ENCODE assay signal across 16 cellular contexts in the genomic region with DNA sequence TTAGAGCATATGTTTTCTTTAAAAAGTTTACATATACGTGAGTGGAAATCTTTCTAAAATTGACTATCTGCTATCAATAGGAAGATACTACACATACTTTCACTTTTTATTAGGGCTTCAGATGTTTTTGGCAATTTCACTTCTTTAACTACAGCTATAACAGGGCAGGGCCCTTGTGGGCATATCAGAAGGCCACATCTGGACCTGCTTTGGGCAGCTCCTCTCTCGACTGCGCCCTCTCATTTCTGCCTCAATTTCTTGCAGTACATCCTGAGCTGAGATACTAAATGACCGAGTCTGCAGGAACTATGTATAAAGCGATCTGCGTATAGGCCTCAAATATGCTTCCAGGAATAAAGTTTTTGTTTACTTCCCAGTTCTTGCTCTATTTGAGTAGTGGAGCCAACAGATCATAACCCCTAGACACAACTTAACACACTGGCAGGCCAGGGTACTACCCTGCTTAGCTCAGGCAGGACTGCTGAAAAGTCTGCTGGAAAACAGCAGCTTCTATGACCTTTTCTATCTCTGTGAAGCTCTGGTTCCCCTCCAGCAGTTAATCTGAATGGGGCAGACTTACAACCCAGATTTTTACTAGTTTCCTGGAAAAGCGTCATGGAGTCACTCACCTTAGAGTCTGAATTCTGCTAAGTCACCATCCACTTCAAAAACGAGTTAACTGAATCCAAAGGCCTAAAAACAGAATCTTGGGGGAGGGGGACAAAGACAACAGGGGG. TPM values are rescaled to one million over a fixed set of nuclear protein-coding genes. Genes with fewer than 3 reads are reported as not detected.
DNase-seq lines count a peak whose midpoint lies in the region; ATAC-seq, FAIRE-seq and TF ChIP-seq lines count a peak whose summit lies in the region.
"Had no signal": no experiment of that assay in that cellular context is flagged by ENCODE, and none has a peak within 500 bp of the region (broad histone marks: within the 10 kb centered on the region; RNA-seq: fewer than 3 reads in every experiment).

No MANE protein-coding gene starts in this region.

- H3K9me3 Mint-ChIP-seq in CD14-positive monocyte = peaks cover 2 to 8% (median 5%) of the 10 kb centered on the region in 7 donors
- no peaks in the 10 kb centered on the region for H3K9me3 Mint-ChIP-seq in endodermal cell
- no peaks in the 10 kb centered on the region for H3K9me3 Mint-ChIP-seq in nephron
- H3K9me3 Mint-ChIP-seq: brain had no signal

- peaks cover 21% of the 10 kb centered on the region for H3K4me1 ChIP-seq in endodermal cell (ENCODE audit: control insufficient read depth, insufficient read depth, low read length)
- H3K4me1 ChIP-seq: BE2C had no signal

- H3K4me3 ChIP-seq in endodermal cell (ENCODE audit: low read length) = no peak overlapping the region

- intact Hi-C loops in CD14-positive monocyte (cut with micrococcal nuclease) = no loop called here

- H3K27ac Mint-ChIP-seq in CD14-positive monocyte = peak overlapping the region in 3 of 7 donors; percentile 43 to 50 (median 48)
- H3K27ac Mint-ChIP-seq in endodermal cell = peak overlapping the region; percentile 88
- H3K27ac Mint-ChIP-seq in nephron = peak overlapping the region in 2 of 3 experiments; percentile 21 to 22

- POLR2A ChIA-PET in GM10248 (lab: Yijun Ruan, JAX) = no interaction called here

- FAIRE-seq in HTR-8/SVneo (lab: Jason Lieb, UNC) = no peak
- FAIRE-seq: endothelial cell of umbilical vein, small intestine had no signal

- WGBS in endodermal cell (ENCODE audit: insufficient coverage in 1 of 2, insufficient read length in 1 of 2), 2 experiments = 92 to 96% methylated on average over 6 to 8 of the region's 8 CpGs

- peak; percentile 47 for ATAC-seq in HG02885 (IDR thresholded peaks at IDR 0.05; ENCODE audit: poor library complexity, unreplicated experiment)
- no peak for ATAC-seq in HG02938 (IDR thresholded peaks at IDR 0.05; ENCODE audit: unreplicated experiment)

- peaks cover 7% of the 10 kb centered on the region for H3K36me3 ChIP-seq in endodermal cell (ENCODE audit: control insufficient read depth, insufficient read depth, low read length)
- H3K36me3 ChIP-seq: BE2C had no signal

- H3K27me3 Mint-ChIP-seq in CD14-positive monocyte (ENCODE audit: low read depth in 3 of 3) = no peaks in the 10 kb centered on the region
- H3K27me3 Mint-ChIP-seq in endodermal cell (ENCODE audit: insufficient read depth) = no peaks in the 10 kb centered on the region
- H3K27me3 Mint-ChIP-seq in nephron (ENCODE audit: low read depth) = no peaks in the 10 kb centered on the region

- TF ChIP-seq CTCF in CD14-positive monocyte (IDR thresholded peaks at IDR 0.05) (no peak), endodermal cell (conservative IDR thresholded peaks at IDR 0.05) (no peak), nephron (IDR thresholded peaks at IDR 0.05; ENCODE audit: unreplicated experiment in 3 of 3) (no peak), GM10248 (IDR thresholded peaks at IDR 0.05; ENCODE audit: control extremely low read depth, extremely low read depth, low read depth, missing control alignments) (no peak)

- peaks cover 37% of the 10 kb centered on the region for H3K4me1 Mint-ChIP-seq in CD14-positive monocyte
- peaks cover 58% of the 10 kb centered on the region for H3K4me1 Mint-ChIP-seq in endodermal cell
- H3K4me1 Mint-ChIP-seq in nephron = peaks cover 38% of the 10 kb centered on the region

- DNase-seq in CD14-positive monocyte (ENCODE audit: low spot score) = no peak
- DNase-seq in endodermal cell = no peak
- no peak for DNase-seq in stimulated activated CD8-positive, alpha-beta memory T cell treated with anti-CD3 and anti-CD28 coated beads, Interleukin-4, amount 100 ng/mL, for 48 hours
- DNase-seq in GM10248 (ENCODE audit: extremely low spot score) = no peak
- DNase-seq in HTR-8/SVneo (ENCODE audit: insufficient read length, low spot score) = no peak
- DNase-seq: BE2C, NCI-H1105, NCI-H526, SIG-M5, small intestine had no signal

- no peaks in the 10 kb centered on the region for H3K27me3 ChIP-seq in endodermal cell (ENCODE audit: control insufficient read depth, insufficient read depth, low read length, poor library complexity, severe bottlenecking)
- H3K27me3 ChIP-seq: BE2C had no signal

- no peaks in the 10 kb centered on the region for H3K9me3 ChIP-seq in endodermal cell (ENCODE audit: control insufficient read depth, low read length)
- H3K9me3 ChIP-seq: BE2C had no signal

- H3K27ac ChIP-seq in endodermal cell (ENCODE audit: low read depth, low read length) = no peak overlapping the region
- H3K27ac ChIP-seq: VCaP had no signal

- CTCF ChIA-PET in GM10248 (lab: Yijun Ruan, JAX) = interaction anchor here (0.9 to 1.5 kb wide), 5 partner anchors 8 to 39 kb away, joined by 3 to 4 read pairs (median 4); a partner anchor contains a TSS

- H3K4me3 Mint-ChIP-seq in CD14-positive monocyte (peak overlapping the region; percentile 11 to 74), endodermal cell (no peak overlapping the region), nephron (no peak overlapping the region)
- H3K4me3 Mint-ChIP-seq: brain had no signal

- H3K36me3 Mint-ChIP-seq in CD14-positive monocyte (peaks cover 5 to 19% of the 10 kb centered on the region in 2 donors), endodermal cell (ENCODE audit: low read depth) (peaks cover 7% of the 10 kb centered on the region), nephron (ENCODE audit: low read depth) (peaks cover 5% of the 10 kb centered on the region)

- H3K9ac ChIP-seq in endodermal cell (ENCODE audit: extremely low read depth, low read length, poor library complexity, severe bottlenecking) = no peak overlapping the region

RNA-seq across cellular contexts. Expression of a gene that starts 12.7 kb away (rescaled TPM):
- 10 to 100 TPM in 1 of 2 donors, 1 to 10 TPM in 1; 6.4 to 10.1 TPM for polyA plus RNA-seq in CD14-positive monocyte
- total RNA-seq in endodermal cell = 10 to 100 TPM; 44.7 to 57.7 TPM
- 22.6 TPM for polyA plus RNA-seq in endodermal cell (2013, experiment 1 of 2)
- polyA plus RNA-seq in endodermal cell (2013, experiment 2 of 2) = 20.2 TPM

Comparison
In these comparisons a context has a peak if more than half of its experiments do, and no peak if none do; other contexts are left out.
1. H3K4me3 Mint-ChIP-seq: peak in CD14-positive monocyte (2 of 2); none in endodermal cell (single experiment) and nephron (0 of 3).